Comparison of ENCODE assay signal across 10 cellular contexts in genomic region chr20:34526466-34526865, GRCh38. TPM values are rescaled to one million over a fixed set of nuclear protein-coding genes. Genes with fewer than 3 reads are reported as not detected.
DNase-seq lines count a peak whose midpoint lies in the region; ATAC-seq and TF ChIP-seq lines count a peak whose summit lies in the region.
"Had no signal": no experiment of that assay in that cellular context is flagged by ENCODE, and none has a peak within 500 bp of the region (broad histone marks: within the 10 kb centered on the region; RNA-seq: fewer than 3 reads in every experiment).

No MANE protein-coding gene starts in this region.

- H3K27me3 ChIP-seq in HCT116 (ENCODE audit: insufficient read depth, low read length), result no peaks in the 10 kb centered on the region
- H3K27me3 ChIP-seq in breast epithelium, result no peaks in the 10 kb centered on the region
- no peaks in the 10 kb centered on the region for H3K27me3 ChIP-seq in liver (ENCODE audit: control insufficient read depth in 4 of 4, insufficient read depth in 4 of 4, low read length in 3 of 4)
- no peaks in the 10 kb centered on the region for H3K27me3 ChIP-seq in stomach smooth muscle (ENCODE audit: control insufficient read depth in 1 of 2, insufficient read depth in 2 of 2, low read length in 2 of 2)

- H3K36me3 Mint-ChIP-seq in activated CD4-positive, alpha-beta memory T cell treated with anti-CD3 and anti-CD28 coated beads, Interleukin-2, amount 10 ng/mL, durations not matched to agents 7 days and 5 days (ENCODE audit: low read depth), result peaks cover 54% of the 10 kb centered on the region

- H3K27ac ChIP-seq in HCT116 (ENCODE audit: low read depth, low read length) (peak overlapping the region; percentile 78), breast epithelium (peak overlapping the region; percentile 94 to 96), liver (ENCODE audit: low read depth in 1 of 2, low read length in 2 of 2) (peak overlapping the region; percentile 0 to 34), stomach smooth muscle (ENCODE audit: low read length) (peak overlapping the region; percentile 66)

- no peaks in the 10 kb centered on the region for H3K9me3 ChIP-seq in HCT116 (ENCODE audit: control insufficient read depth in 1 of 2, insufficient read depth in 1 of 2, low read depth in 1 of 2, low read length in 2 of 2)
- no peaks in the 10 kb centered on the region for H3K9me3 ChIP-seq in breast epithelium
- no peaks in the 10 kb centered on the region for H3K9me3 ChIP-seq in liver (ENCODE audit: control insufficient read depth in 4 of 4, low read length in 3 of 4)
- H3K9me3 ChIP-seq in stomach smooth muscle (ENCODE audit: control insufficient read depth in 2 of 2, low read length in 2 of 2), result no peaks in the 10 kb centered on the region

- H3K4me1 Mint-ChIP-seq in activated CD4-positive, alpha-beta memory T cell treated with anti-CD3 and anti-CD28 coated beads, Interleukin-2, amount 10 ng/mL, durations not matched to agents 7 days and 5 days, result peaks cover 9% of the 10 kb centered on the region

- DNase-seq in HCT116 (ENCODE audit: low read depth, low spot score) (no peak), breast epithelium (ENCODE audit: low spot score in 2 of 2) (no peak), GDM1 (lab: John Stamatoyannopoulos, UW) (no peak), NCI-H2107 (lab: John Stamatoyannopoulos, UW) (no peak)
- DNase-seq in activated CD4-positive, alpha-beta memory T cell treated with anti-CD3 and anti-CD28 coated beads, Interleukin-2, amount 10 ng/mL, durations not matched to agents 7 days and 5 days, result no peak
- DNase-seq: CD8-positive, alpha-beta memory T cell had no signal

- H3K9ac ChIP-seq in HCT116 (ENCODE audit: low read length) (peak overlapping the region; percentile 59), liver (ENCODE audit: low read depth in 1 of 2, low read length in 2 of 2) (no peak overlapping the region), stomach smooth muscle (ENCODE audit: low read length in 2 of 2) (peak overlapping the region in 1 of 2 donors; percentile 3)

- ATAC-seq in HCT116, result no peak
- ATAC-seq in GM18519 (IDR thresholded peaks at IDR 0.05; ENCODE audit: low FRiP score, unreplicated experiment), result no peak

- H3K9me3 Mint-ChIP-seq in activated CD4-positive, alpha-beta memory T cell treated with anti-CD3 and anti-CD28 coated beads, Interleukin-2, amount 10 ng/mL, durations not matched to agents 7 days and 5 days, result no peaks in the 10 kb centered on the region
- H3K9me3 Mint-ChIP-seq: CD8-positive, alpha-beta memory T cell; neural crest cell had no signal

- 77% methylated on average over 5 of the region's 5 CpGs for WGBS in liver

- no peak for TF ChIP-seq CTCF in HCT116 (IDR thresholded peaks at IDR 0.05 in 2 of 3, conservative IDR thresholded peaks at IDR 0.05 in 1 of 3; ENCODE audit: borderline replicate concordance in 1 of 3, insufficient read depth in 1 of 3, low read depth in 2 of 3, low read length in 2 of 3)
- no peak for TF ChIP-seq CTCF in breast epithelium (IDR thresholded peaks at IDR 0.05)
- no peak for TF ChIP-seq CTCF in liver (IDR thresholded peaks at IDR 0.05; ENCODE audit: low read depth, low read length, missing input control)

- no peak overlapping the region for H3K27ac Mint-ChIP-seq in activated CD4-positive, alpha-beta memory T cell treated with anti-CD3 and anti-CD28 coated beads, Interleukin-2, amount 10 ng/mL, durations not matched to agents 7 days and 5 days

- no peaks in the 10 kb centered on the region; the same call in 1 of the 2 replicates for H4K20me1 ChIP-seq in HCT116 (ENCODE audit: insufficient read depth)

- no peaks in the 10 kb centered on the region for H3K9me2 ChIP-seq in HCT116 (ENCODE audit: insufficient read depth)

- no peaks in the 10 kb centered on the region for H3K27me3 Mint-ChIP-seq in activated CD4-positive, alpha-beta memory T cell treated with anti-CD3 and anti-CD28 coated beads, Interleukin-2, amount 10 ng/mL, durations not matched to agents 7 days and 5 days
- H3K27me3 Mint-ChIP-seq: CD8-positive, alpha-beta memory T cell had no signal

- POLR2A ChIA-PET in HCT116 (lab: Charles Lee), result no interaction called here
- POLR2A ChIA-PET in activated CD4-positive, alpha-beta memory T cell treated with anti-CD3 and anti-CD28 coated beads, Interleukin-2, amount 10 ng/mL, durations not matched to agents 7 days and 5 days (lab: Charles Lee), result no interaction called here

- H3K4me3 ChIP-seq in HCT116 (replicated peaks in 1 of 2; ENCODE audit: low read depth in 1 of 2, low read length in 2 of 2) (peak overlapping the region; percentile 21 to 23), breast epithelium (no peak overlapping the region), liver (ENCODE audit: low read depth in 1 of 3, low read length in 3 of 3) (no peak overlapping the region), stomach smooth muscle (ENCODE audit: low read length in 2 of 2) (peak overlapping the region in 1 of 2 donors; percentile 16)

- RAD21 ChIA-PET in HCT116 (lab: Charles Lee; ENCODE audit: low non-redundant PET in 1 of 2, low total read pairs in 2 of 2, uncharacterized antibody in 2 of 2, unreplicated experiment in 2 of 2), result interaction anchor here (0.8 to 1.1 kb wide), 2 partner anchors 212 to 213 kb away, joined by 3 to 4 read pairs; no protein-coding TSS in a partner anchor

- H3K4me1 ChIP-seq in HCT116 (ENCODE audit: control insufficient read depth in 1 of 2, insufficient read depth in 2 of 2, low read length in 2 of 2), result peaks cover 30 to 44% of the 10 kb centered on the region in 2 experiments
- H3K4me1 ChIP-seq in breast epithelium, result peaks cover 8 to 37% of the 10 kb centered on the region in 2 donors
- H3K4me1 ChIP-seq in liver (ENCODE audit: control insufficient read depth in 4 of 4, insufficient read depth in 4 of 4, low read length in 3 of 4), result peaks cover 0 to 6% (median 2%) of the 10 kb centered on the region in 4 donors
- peaks cover 47% of the 10 kb centered on the region for H3K4me1 ChIP-seq in stomach smooth muscle (ENCODE audit: control insufficient read depth, insufficient read depth, low read length)

- H2AFZ ChIP-seq in HCT116 (ENCODE audit: low read depth, low read length, poor library complexity, severe bottlenecking), result no peak overlapping the region

- TSS peak; percentile 49 for BruUV-seq in HCT116 (replicated peaks; lab: Mats Ljungman, UMichigan)

- peaks cover 10 to 35% of the 10 kb centered on the region in 2 experiments for H3K36me3 ChIP-seq in HCT116 (ENCODE audit: control insufficient read depth in 1 of 2, insufficient read depth in 2 of 2, low read length in 2 of 2)
- no peaks in the 10 kb centered on the region for H3K36me3 ChIP-seq in breast epithelium
- H3K36me3 ChIP-seq in liver (ENCODE audit: control insufficient read depth in 4 of 4, insufficient read depth in 3 of 4, low read depth in 1 of 4, low read length in 3 of 4), result peaks cover 2 to 32% (median 23%) of the 10 kb centered on the region in 4 donors
- H3K36me3 ChIP-seq in stomach smooth muscle (ENCODE audit: control insufficient read depth in 2 of 2, insufficient read depth in 2 of 2, low read length in 2 of 2), result peaks cover 32 to 39% of the 10 kb centered on the region in 2 donors

- H3K4me3 Mint-ChIP-seq in activated CD4-positive, alpha-beta memory T cell treated with anti-CD3 and anti-CD28 coated beads, Interleukin-2, amount 10 ng/mL, durations not matched to agents 7 days and 5 days, result no peak overlapping the region
- H3K4me3 Mint-ChIP-seq: CD8-positive, alpha-beta memory T cell; neural crest cell had no signal

- peak overlapping the region; percentile 73 for H3K4me2 ChIP-seq in HCT116 (ENCODE audit: low read length)

- intact Hi-C loops in HCT116 (cut with micrococcal nuclease) (no loop called here), breast epithelium (cut with DNase I; ENCODE audit: low total_unique reads) (no loop called here)

- peaks cover 61% of the 10 kb centered on the region for H3K79me2 ChIP-seq in HCT116 (ENCODE audit: insufficient read depth, low read length)

- TF ChIP-seq RAD21 in HCT116 (IDR thresholded peaks at IDR 0.05; ENCODE audit: low read depth) (no peak), liver (IDR thresholded peaks at IDR 0.05) (no peak)

- CTCF ChIA-PET in HCT116 (lab: Charles Lee), result interaction anchor here (1.9 to 6.0 kb wide), 2 partner anchors 10 to 213 kb away, joined by 9 to 127 read pairs; partner anchors contain the start of gene DYNLRB1
- CTCF ChIA-PET in activated CD4-positive, alpha-beta memory T cell treated with anti-CD3 and anti-CD28 coated beads, Interleukin-2, amount 10 ng/mL, durations not matched to agents 7 days and 5 days (lab: Charles Lee), result interaction anchor here (0.9 kb wide), 1 partner anchor 214 kb away, joined by 3 read pairs; no protein-coding TSS in a partner anchor

- no peak for TF ChIP-seq POLR2A in HCT116 (IDR thresholded peaks at IDR 0.05; ENCODE audit: borderline replicate concordance, extremely low read depth, insufficient read depth, insufficient read length)
- TF ChIP-seq POLR2A in breast epithelium (IDR thresholded peaks at IDR 0.05), result no peak

TF ChIP-seq in HCT116, 20 proteins besides CTCF, POLR2A, EP300 and RAD21:
- TF ChIP-seq JUND (IDR thresholded peaks at IDR 0.05) (no peak), SRF (IDR thresholded peaks at IDR 0.05; ENCODE audit: low read depth) (0 out of 2 replicates have a peak, but pooled peaks have one; percentile 1)
TF ChIP-seq in HCT116: peak in this region for 1.

TF ChIP-seq in liver, 16 proteins besides CTCF, POLR2A, EP300 and RAD21 (continues in another document):
- TF ChIP-seq GABPA (IDR thresholded peaks at IDR 0.05 in 1 of 2, conservative IDR thresholded peaks at IDR 0.05 in 1 of 2), result no peak
- TF ChIP-seq JUND (IDR thresholded peaks at IDR 0.05), result no peak
- TF ChIP-seq FOXA2 (IDR thresholded peaks at IDR 0.05), result no peak
- no peak for TF ChIP-seq FOXA1 (IDR thresholded peaks at IDR 0.05)
- no peak for TF ChIP-seq MAX (IDR thresholded peaks at IDR 0.05)

RNA-seq across cellular contexts. Expression of gene DYNLRB1, which starts 10.2 kb away (rescaled TPM):
- total RNA-seq in HCT116 (2021; ENCODE audit: unreplicated experiment) (106 TPM), breast epithelium (10 to 100 TPM; 77.7 to 100.0 (median 98.1) TPM), liver (10 to 100 TPM; 15.8 to 31.7 TPM)
- 264 and 265 TPM in 2 replicates for polyA plus RNA-seq in HCT116 (2012)
- 10 to 100 TPM; 57.8 to 66.9 TPM for polyA plus RNA-seq in liver
- total RNA-seq in activated CD4-positive, alpha-beta memory T cell treated with anti-CD3 and anti-CD28 coated beads, Interleukin-2, amount 10 ng/mL, durations not matched to agents 7 days and 5 days, result 100 to 1,000 TPM; 107 to 109 TPM

RNA-seq across cellular contexts. Expression of gene MAP1LC3A, which starts 32.1 kb away (rescaled TPM):
- not detected for total RNA-seq in HCT116 (2021; ENCODE audit: unreplicated experiment)
- polyA plus RNA-seq in HCT116 (2012), result 0.09 TPM in 1 of 2 replicates, not detected in the other
- total RNA-seq in breast epithelium, result 10 to 100 TPM; 39.2 to 58.2 (median 51.5) TPM
- total RNA-seq in liver, result 1 to 10 TPM; 4.9 to 6.3 TPM
- polyA plus RNA-seq in liver, result 10 to 100 TPM; 19.1 to 38.8 TPM
- total RNA-seq in activated CD4-positive, alpha-beta memory T cell treated with anti-CD3 and anti-CD28 coated beads, Interleukin-2, amount 10 ng/mL, durations not matched to agents 7 days and 5 days, result 10 to 100 TPM in 1 of 2 experiments, 1 to 10 TPM in 1; 8.9 to 10.5 TPM

Comparison
In these comparisons a context has a peak if more than half of its experiments do, and no peak if none do; other contexts are left out.
1. H3K27ac ChIP-seq: peak in every context shown above with its lines; median percentile 95 in breast epithelium; 78 in HCT116; 66 in stomach smooth muscle; 17 in liver.
2. H3K4me3 ChIP-seq: peak in HCT116 (2 of 2); none in breast epithelium (0 of 3) and liver (0 of 3).